In genomic region chr17:74760404-74761105, GRCh38 we compare ENCODE assay signal across 1 cellular context.
TF ChIP-seq lines count a peak whose summit lies in the region.

No MANE protein-coding gene starts in this region.

TF ChIP-seq in HepG2, 621 proteins besides CTCF, POLR2A, EP300 and RAD21 (continued from another document and continues in another):
- TF ChIP-seq, protein P1, sequence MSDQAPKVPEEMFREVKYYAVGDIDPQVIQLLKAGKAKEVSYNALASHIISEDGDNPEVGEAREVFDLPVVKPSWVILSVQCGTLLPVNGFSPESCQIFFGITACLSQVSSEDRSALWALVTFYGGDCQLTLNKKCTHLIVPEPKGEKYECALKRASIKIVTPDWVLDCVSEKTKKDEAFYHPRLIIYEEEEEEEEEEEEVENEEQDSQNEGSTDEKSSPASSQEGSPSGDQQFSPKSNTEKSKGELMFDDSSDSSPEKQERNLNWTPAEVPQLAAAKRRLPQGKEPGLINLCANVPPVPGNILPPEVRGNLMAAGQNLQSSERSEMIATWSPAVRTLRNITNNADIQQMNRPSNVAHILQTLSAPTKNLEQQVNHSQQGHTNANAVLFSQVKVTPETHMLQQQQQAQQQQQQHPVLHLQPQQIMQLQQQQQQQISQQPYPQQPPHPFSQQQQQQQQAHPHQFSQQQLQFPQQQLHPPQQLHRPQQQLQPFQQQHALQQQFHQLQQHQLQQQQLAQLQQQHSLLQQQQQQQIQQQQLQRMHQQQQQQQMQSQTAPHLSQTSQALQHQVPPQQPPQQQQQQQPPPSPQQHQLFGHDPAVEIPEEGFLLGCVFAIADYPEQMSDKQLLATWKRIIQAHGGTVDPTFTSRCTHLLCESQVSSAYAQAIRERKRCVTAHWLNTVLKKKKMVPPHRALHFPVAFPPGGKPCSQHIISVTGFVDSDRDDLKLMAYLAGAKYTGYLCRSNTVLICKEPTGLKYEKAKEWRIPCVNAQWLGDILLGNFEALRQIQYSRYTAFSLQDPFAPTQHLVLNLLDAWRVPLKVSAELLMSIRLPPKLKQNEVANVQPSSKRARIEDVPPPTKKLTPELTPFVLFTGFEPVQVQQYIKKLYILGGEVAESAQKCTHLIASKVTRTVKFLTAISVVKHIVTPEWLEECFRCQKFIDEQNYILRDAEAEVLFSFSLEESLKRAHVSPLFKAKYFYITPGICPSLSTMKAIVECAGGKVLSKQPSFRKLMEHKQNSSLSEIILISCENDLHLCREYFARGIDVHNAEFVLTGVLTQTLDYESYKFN (CRISPR knock-in tag; conservative IDR thresholded peaks at IDR 0.05) = peak; percentile 42
- TF ChIP-seq FOXO1 (CRISPR knock-in tag; IDR thresholded peaks at IDR 0.05) = no peak
- no peak for TF ChIP-seq TRAFD1 (CRISPR knock-in tag; IDR thresholded peaks at IDR 0.05; ENCODE audit: borderline replicate concordance)
- TF ChIP-seq, protein P2, sequence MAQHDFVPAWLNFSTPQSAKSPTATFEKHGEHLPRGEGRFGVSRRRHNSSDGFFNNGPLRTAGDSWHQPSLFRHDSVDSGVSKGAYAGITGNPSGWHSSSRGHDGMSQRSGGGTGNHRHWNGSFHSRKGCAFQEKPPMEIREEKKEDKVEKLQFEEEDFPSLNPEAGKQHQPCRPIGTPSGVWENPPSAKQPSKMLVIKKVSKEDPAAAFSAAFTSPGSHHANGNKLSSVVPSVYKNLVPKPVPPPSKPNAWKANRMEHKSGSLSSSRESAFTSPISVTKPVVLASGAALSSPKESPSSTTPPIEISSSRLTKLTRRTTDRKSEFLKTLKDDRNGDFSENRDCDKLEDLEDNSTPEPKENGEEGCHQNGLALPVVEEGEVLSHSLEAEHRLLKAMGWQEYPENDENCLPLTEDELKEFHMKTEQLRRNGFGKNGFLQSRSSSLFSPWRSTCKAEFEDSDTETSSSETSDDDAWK (CRISPR knock-in tag; IDR thresholded peaks at IDR 0.05) = no peak
- no peak for TF ChIP-seq ZSCAN5A (CRISPR knock-in tag; IDR thresholded peaks at IDR 0.05; ENCODE audit: borderline replicate concordance)
- TF ChIP-seq TRIM24 (CRISPR knock-in tag; IDR thresholded peaks at IDR 0.05) = no peak
- no peak for TF ChIP-seq GABPB1 (CRISPR knock-in tag; IDR thresholded peaks at IDR 0.05)
- TF ChIP-seq ZNF616 (CRISPR knock-in tag; IDR thresholded peaks at IDR 0.05; ENCODE audit: low read depth) = no peak
- no peak for TF ChIP-seq KAT2B (IDR thresholded peaks at IDR 0.05; ENCODE audit: borderline replicate concordance, low read depth, low read length)
- TF ChIP-seq, protein P3, sequence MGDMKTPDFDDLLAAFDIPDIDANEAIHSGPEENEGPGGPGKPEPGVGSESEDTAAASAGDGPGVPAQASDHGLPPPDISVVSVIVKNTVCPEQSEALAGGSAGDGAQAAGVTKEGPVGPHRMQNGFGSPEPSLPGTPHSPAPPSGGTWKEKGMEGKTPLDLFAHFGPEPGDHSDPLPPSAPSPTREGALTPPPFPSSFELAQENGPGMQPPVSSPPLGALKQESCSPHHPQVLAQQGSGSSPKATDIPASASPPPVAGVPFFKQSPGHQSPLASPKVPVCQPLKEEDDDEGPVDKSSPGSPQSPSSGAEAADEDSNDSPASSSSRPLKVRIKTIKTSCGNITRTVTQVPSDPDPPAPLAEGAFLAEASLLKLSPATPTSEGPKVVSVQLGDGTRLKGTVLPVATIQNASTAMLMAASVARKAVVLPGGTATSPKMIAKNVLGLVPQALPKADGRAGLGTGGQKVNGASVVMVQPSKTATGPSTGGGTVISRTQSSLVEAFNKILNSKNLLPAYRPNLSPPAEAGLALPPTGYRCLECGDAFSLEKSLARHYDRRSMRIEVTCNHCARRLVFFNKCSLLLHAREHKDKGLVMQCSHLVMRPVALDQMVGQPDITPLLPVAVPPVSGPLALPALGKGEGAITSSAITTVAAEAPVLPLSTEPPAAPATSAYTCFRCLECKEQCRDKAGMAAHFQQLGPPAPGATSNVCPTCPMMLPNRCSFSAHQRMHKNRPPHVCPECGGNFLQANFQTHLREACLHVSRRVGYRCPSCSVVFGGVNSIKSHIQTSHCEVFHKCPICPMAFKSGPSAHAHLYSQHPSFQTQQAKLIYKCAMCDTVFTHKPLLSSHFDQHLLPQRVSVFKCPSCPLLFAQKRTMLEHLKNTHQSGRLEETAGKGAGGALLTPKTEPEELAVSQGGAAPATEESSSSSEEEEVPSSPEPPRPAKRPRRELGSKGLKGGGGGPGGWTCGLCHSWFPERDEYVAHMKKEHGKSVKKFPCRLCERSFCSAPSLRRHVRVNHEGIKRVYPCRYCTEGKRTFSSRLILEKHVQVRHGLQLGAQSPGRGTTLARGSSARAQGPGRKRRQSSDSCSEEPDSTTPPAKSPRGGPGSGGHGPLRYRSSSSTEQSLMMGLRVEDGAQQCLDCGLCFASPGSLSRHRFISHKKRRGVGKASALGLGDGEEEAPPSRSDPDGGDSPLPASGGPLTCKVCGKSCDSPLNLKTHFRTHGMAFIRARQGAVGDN (CRISPR knock-in tag; IDR thresholded peaks at IDR 0.05) = peak; percentile 66
- TF ChIP-seq ZNF777 (CRISPR knock-in tag; IDR thresholded peaks at IDR 0.05) = no peak
- no peak for TF ChIP-seq ZBTB8A (CRISPR knock-in tag; IDR thresholded peaks at IDR 0.05; ENCODE audit: borderline replicate concordance, low read depth)
- TF ChIP-seq ZNF383 (CRISPR knock-in tag; IDR thresholded peaks at IDR 0.05; ENCODE audit: borderline replicate concordance) = no peak
- TF ChIP-seq KLF11 (CRISPR knock-in tag; IDR thresholded peaks at IDR 0.05) = no peak
- no peak for TF ChIP-seq RBAK (CRISPR knock-in tag; IDR thresholded peaks at IDR 0.05)
- TF ChIP-seq ZNF317 (CRISPR knock-in tag; IDR thresholded peaks at IDR 0.05) = no peak
- TF ChIP-seq BCL6 (CRISPR knock-in tag; IDR thresholded peaks at IDR 0.05) = no peak
- TF ChIP-seq REST (IDR thresholded peaks at IDR 0.05; ENCODE audit: borderline replicate concordance in 1 of 2, low read depth in 1 of 2, low read length in 2 of 2) = peak; percentile 26 to 84
- TF ChIP-seq GMEB2 (CRISPR knock-in tag; IDR thresholded peaks at IDR 0.05; ENCODE audit: low read depth) = no peak
- TF ChIP-seq, protein P4, sequence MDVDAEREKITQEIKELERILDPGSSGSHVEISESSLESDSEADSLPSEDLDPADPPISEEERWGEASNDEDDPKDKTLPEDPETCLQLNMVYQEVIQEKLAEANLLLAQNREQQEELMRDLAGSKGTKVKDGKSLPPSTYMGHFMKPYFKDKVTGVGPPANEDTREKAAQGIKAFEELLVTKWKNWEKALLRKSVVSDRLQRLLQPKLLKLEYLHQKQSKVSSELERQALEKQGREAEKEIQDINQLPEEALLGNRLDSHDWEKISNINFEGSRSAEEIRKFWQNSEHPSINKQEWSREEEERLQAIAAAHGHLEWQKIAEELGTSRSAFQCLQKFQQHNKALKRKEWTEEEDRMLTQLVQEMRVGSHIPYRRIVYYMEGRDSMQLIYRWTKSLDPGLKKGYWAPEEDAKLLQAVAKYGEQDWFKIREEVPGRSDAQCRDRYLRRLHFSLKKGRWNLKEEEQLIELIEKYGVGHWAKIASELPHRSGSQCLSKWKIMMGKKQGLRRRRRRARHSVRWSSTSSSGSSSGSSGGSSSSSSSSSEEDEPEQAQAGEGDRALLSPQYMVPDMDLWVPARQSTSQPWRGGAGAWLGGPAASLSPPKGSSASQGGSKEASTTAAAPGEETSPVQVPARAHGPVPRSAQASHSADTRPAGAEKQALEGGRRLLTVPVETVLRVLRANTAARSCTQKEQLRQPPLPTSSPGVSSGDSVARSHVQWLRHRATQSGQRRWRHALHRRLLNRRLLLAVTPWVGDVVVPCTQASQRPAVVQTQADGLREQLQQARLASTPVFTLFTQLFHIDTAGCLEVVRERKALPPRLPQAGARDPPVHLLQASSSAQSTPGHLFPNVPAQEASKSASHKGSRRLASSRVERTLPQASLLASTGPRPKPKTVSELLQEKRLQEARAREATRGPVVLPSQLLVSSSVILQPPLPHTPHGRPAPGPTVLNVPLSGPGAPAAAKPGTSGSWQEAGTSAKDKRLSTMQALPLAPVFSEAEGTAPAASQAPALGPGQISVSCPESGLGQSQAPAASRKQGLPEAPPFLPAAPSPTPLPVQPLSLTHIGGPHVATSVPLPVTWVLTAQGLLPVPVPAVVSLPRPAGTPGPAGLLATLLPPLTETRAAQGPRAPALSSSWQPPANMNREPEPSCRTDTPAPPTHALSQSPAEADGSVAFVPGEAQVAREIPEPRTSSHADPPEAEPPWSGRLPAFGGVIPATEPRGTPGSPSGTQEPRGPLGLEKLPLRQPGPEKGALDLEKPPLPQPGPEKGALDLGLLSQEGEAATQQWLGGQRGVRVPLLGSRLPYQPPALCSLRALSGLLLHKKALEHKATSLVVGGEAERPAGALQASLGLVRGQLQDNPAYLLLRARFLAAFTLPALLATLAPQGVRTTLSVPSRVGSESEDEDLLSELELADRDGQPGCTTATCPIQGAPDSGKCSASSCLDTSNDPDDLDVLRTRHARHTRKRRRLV (CRISPR knock-in tag; IDR thresholded peaks at IDR 0.05) = no peak
- TF ChIP-seq KLF9 (CRISPR knock-in tag; IDR thresholded peaks at IDR 0.05; ENCODE audit: low read depth) = no peak
- TF ChIP-seq ZNF557 (CRISPR knock-in tag; IDR thresholded peaks at IDR 0.05) = no peak
- no peak for TF ChIP-seq XRCC5 (optimal IDR thresholded peaks at IDR 0.05; ENCODE audit: low read length)
- no peak for TF ChIP-seq ZNF367 (CRISPR knock-in tag; IDR thresholded peaks at IDR 0.05; ENCODE audit: borderline replicate concordance)
- TF ChIP-seq HMG20A (CRISPR knock-in tag; IDR thresholded peaks at IDR 0.05; ENCODE audit: borderline replicate concordance) = no peak
- TF ChIP-seq FLYWCH1 (CRISPR knock-in tag; IDR thresholded peaks at IDR 0.05) = no peak
- TF ChIP-seq ZNF230 (CRISPR knock-in tag; IDR thresholded peaks at IDR 0.05) = no peak
- TF ChIP-seq SIN3B (IDR thresholded peaks at IDR 0.05; ENCODE audit: low read length) = no peak
- TF ChIP-seq POGK (CRISPR knock-in tag; conservative IDR thresholded peaks at IDR 0.05) = no peak
- TF ChIP-seq RFX1 (IDR thresholded peaks at IDR 0.05) = no peak
- no peak; the same call in 1 of the 2 replicates for TF ChIP-seq ZNF501 (CRISPR knock-in tag; IDR thresholded peaks at IDR 0.05)
- TF ChIP-seq POLR2G (IDR thresholded peaks at IDR 0.05; ENCODE audit: low read depth, low read length) = no peak
- no peak for TF ChIP-seq MXD4 (CRISPR knock-in tag; IDR thresholded peaks at IDR 0.05)
- TF ChIP-seq NFKBIZ (CRISPR knock-in tag; IDR thresholded peaks at IDR 0.05) = no peak
